In the genomic region with DNA sequence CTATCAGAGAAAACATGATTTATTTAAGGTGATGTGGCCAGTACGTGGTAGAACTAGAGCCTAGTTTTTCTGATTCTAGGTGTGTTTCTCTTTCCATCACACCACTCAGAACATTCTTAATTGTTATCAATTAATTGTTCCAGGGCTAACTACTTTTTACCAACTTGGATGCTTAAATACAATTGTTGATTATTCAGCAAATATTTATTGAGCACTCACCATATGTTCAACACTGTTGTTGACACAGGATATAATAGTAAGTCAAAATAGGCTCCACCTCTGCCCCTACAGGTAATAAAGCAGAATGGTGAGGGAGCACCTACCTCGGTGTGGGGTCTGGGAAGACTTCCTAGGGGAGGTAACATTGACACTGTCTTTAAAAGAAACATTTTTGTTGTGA, we compare ENCODE assay signal across 24 cellular contexts.
"Had no signal": no experiment of that assay in that cellular context is flagged by ENCODE, and none has a peak within 500 bp of the region (broad histone marks: within the 10 kb centered on the region; RNA-seq: fewer than 3 reads in every experiment).

No MANE protein-coding gene starts in this region.

- H3K4me1 ChIP-seq: SJCRH30 had no signal

- H3K4me3 ChIP-seq: SJCRH30, SK-N-MC had no signal

- H3K27ac Mint-ChIP-seq: activated CD4-positive, alpha-beta T cell treated with anti-CD3 and anti-CD28 coated beads, Interleukin-2, amount 10 ng/mL, durations not matched to agents 24 days and 14 days; activated CD8-positive, alpha-beta T cell treated with anti-CD3 and anti-CD28 coated beads for 36 hours; activated naive CD8-positive, alpha-beta T cell treated with anti-CD3 and anti-CD28 coated beads for 36 hours; activated T-cell treated with anti-CD3 and anti-CD28 coated beads, Interleukin-2, amount 50 U/mL, for 72 hours; activated T-helper 17 cell treated with anti-CD3 and anti-CD28 coated beads, Interleukin-2, amount 50 U/mL, for 72 hours had no signal

- H3K36me3 Mint-ChIP-seq: activated naive CD8-positive, alpha-beta T cell treated with anti-CD3 and anti-CD28 coated beads for 36 hours had no signal

- H3K27ac ChIP-seq: brain microvascular endothelial cell, SJCRH30, SK-N-MC had no signal

- DNase-seq: activated CD4-positive, alpha-beta T cell treated with anti-CD3 and anti-CD28 coated beads, Interleukin-2, amount 10 ng/mL, durations not matched to agents 24 days and 14 days; activated CD4-positive, alpha-beta T cell treated with anti-CD3 and anti-CD28 coated beads, Interleukin-2, amount 50 U/mL, for 4 hours; activated CD8-positive, alpha-beta T cell treated with anti-CD3 and anti-CD28 coated beads for 36 hours; activated effector memory CD4-positive, alpha-beta T cell treated with anti-CD3 and anti-CD28 coated beads, Interleukin-2, amount 50 U/mL, for 16 hours; activated naive CD4-positive, alpha-beta T cell; activated naive CD4-positive, alpha-beta T cell treated with anti-CD3 and anti-CD28 coated beads, Interleukin-2, amount 50 U/mL, for 16 hours; activated naive CD8-positive, alpha-beta T cell treated with anti-CD3 and anti-CD28 coated beads for 36 hours; activated T-cell treated with anti-CD3 and anti-CD28 coated beads, Interleukin-2, amount 50 U/mL, for 1 hour; activated T-cell treated with anti-CD3 and anti-CD28 coated beads, Interleukin-2, amount 50 U/mL, for 72 hours; amniotic stem cell; aorta; brain microvascular endothelial cell; central memory CD4-positive, alpha-beta T cell; NCI-H1105; NCI-H1417 treated with DMSO at 0.1 percent for 48 hours; NCI-H187 treated with DMSO at 0.1 percent for 48 hours; NCI-H2081; NCI-H510A; NCI-H526; SHP77; SJCRH30 had no signal

- H3K9me3 ChIP-seq: SJCRH30 had no signal

- H3K9me3 Mint-ChIP-seq: activated CD4-positive, alpha-beta T cell treated with anti-CD3 and anti-CD28 coated beads, Interleukin-2, amount 10 ng/mL, durations not matched to agents 24 days and 14 days; activated CD8-positive, alpha-beta T cell treated with anti-CD3 and anti-CD28 coated beads for 36 hours; activated naive CD8-positive, alpha-beta T cell treated with anti-CD3 and anti-CD28 coated beads for 36 hours; activated T-cell treated with anti-CD3 and anti-CD28 coated beads, Interleukin-2, amount 50 U/mL, for 72 hours; activated T-helper 17 cell treated with anti-CD3 and anti-CD28 coated beads, Interleukin-2, amount 50 U/mL, for 72 hours had no signal

- H3K4me1 Mint-ChIP-seq: activated naive CD8-positive, alpha-beta T cell treated with anti-CD3 and anti-CD28 coated beads for 36 hours had no signal

- ATAC-seq: activated CD8-positive, alpha-beta T cell treated with anti-CD3 and anti-CD28 coated beads for 36 hours; activated T-cell treated with anti-CD3 and anti-CD28 coated beads, Interleukin-2, amount 50 U/mL, for 72 hours; activated T-helper 17 cell treated with anti-CD3 and anti-CD28 coated beads, Interleukin-2, amount 50 U/mL, for 72 hours; Panc1 had no signal

- H3K36me3 ChIP-seq: brain microvascular endothelial cell, SJCRH30 had no signal

- H3K27me3 ChIP-seq: brain microvascular endothelial cell, SJCRH30 had no signal

- H3K4me3 Mint-ChIP-seq: activated CD4-positive, alpha-beta T cell treated with anti-CD3 and anti-CD28 coated beads, Interleukin-2, amount 10 ng/mL, durations not matched to agents 24 days and 14 days; activated CD8-positive, alpha-beta T cell treated with anti-CD3 and anti-CD28 coated beads for 36 hours; activated naive CD8-positive, alpha-beta T cell treated with anti-CD3 and anti-CD28 coated beads for 36 hours; activated T-cell treated with anti-CD3 and anti-CD28 coated beads, Interleukin-2, amount 50 U/mL, for 72 hours; activated T-helper 17 cell treated with anti-CD3 and anti-CD28 coated beads, Interleukin-2, amount 50 U/mL, for 72 hours had no signal

- H3K27me3 Mint-ChIP-seq: activated T-helper 17 cell treated with anti-CD3 and anti-CD28 coated beads, Interleukin-2, amount 50 U/mL, for 72 hours had no signal
